17 cellular contexts compared by ENCODE assay signal in genomic region chr1:181643631-181644030, GRCh38.
DNase-seq lines count a peak whose midpoint lies in the region; FAIRE-seq and TF ChIP-seq lines count a peak whose summit lies in the region.
"Had no signal": no experiment of that assay in that cellular context is flagged by ENCODE, and none has a peak within 500 bp of the region (broad histone marks: within the 10 kb centered on the region; RNA-seq: fewer than 3 reads in every experiment).

No MANE protein-coding gene starts in this region.

- peak overlapping the region; percentile 53 for H4K8ac ChIP-seq in H1 (ENCODE audit: extremely low read depth, insufficient read depth, low read length)

- H4K91ac ChIP-seq in H1 (replicated peaks; ENCODE audit: insufficient read length, low read length): no peak overlapping the region

- TF ChIP-seq CTCF in GM13976 (IDR thresholded peaks at IDR 0.05; ENCODE audit: borderline replicate concordance, control extremely low read depth, extremely low read depth, insufficient read depth, missing control alignments) (no peak), H1 (IDR thresholded peaks at IDR 0.05; ENCODE audit: control extremely low read depth in 1 of 3, insufficient read depth in 1 of 3, low read depth in 1 of 3, low read length in 3 of 3) (no peak), mammary epithelial cell (conservative IDR thresholded peaks at IDR 0.05 in 1 of 2, IDR thresholded peaks at IDR 0.05 in 1 of 2; ENCODE audit: extremely low read depth in 1 of 2, insufficient read depth in 1 of 2, low read depth in 1 of 2, low read length in 2 of 2) (no peak), nephron progenitor cell (IDR thresholded peaks at IDR 0.05) (no peak)

- H3K79me1 ChIP-seq in H1 (ENCODE audit: low read depth, low read length): no peaks in the 10 kb centered on the region

- peaks cover 11% of the 10 kb centered on the region for H3K4me1 Mint-ChIP-seq in nephron progenitor cell
- H3K4me1 Mint-ChIP-seq: B cell, IgD-negative memory B cell had no signal

- H3K4ac ChIP-seq in H1 (replicated peaks; ENCODE audit: insufficient read length, low read depth, low read length): no peak overlapping the region

- no peak overlapping the region for H3K27ac Mint-ChIP-seq in nephron progenitor cell
- H3K27ac Mint-ChIP-seq: B cell; CD4-positive, alpha-beta T cell; IgD-negative memory B cell had no signal

- H3K4me3 ChIP-seq in MG63 (no peak overlapping the region), H1 (ENCODE audit: extremely low read depth in 1 of 4, insufficient read depth in 2 of 4, low read depth in 3 of 4, low read length in 4 of 4) (no peak overlapping the region), skeletal muscle tissue (ENCODE audit: low read length in 3 of 3) (no peak overlapping the region), mammary epithelial cell (replicated peaks in 1 of 3; ENCODE audit: insufficient read depth in 1 of 3, low read depth in 2 of 3, low read length in 3 of 3) (no peak overlapping the region)

- H3K9ac ChIP-seq in H1 (replicated peaks in 1 of 4; ENCODE audit: extremely low read depth in 1 of 4, low read depth in 3 of 4, low read length in 3 of 4) (no peak overlapping the region), skeletal muscle tissue (ENCODE audit: low read depth in 1 of 3, low read length in 3 of 3) (no peak overlapping the region), mammary epithelial cell (ENCODE audit: insufficient read depth, low read length) (no peak overlapping the region)

- TF ChIP-seq RAD21 in H1 (IDR thresholded peaks at IDR 0.05 in 1 of 2, conservative IDR thresholded peaks at IDR 0.05 in 1 of 2; ENCODE audit: low read depth in 2 of 2, low read length in 2 of 2): no peak

- in situ Hi-C loops in GM13976 (cut with MboI; ENCODE audit: low sequenced_read_pairs, unreplicated experiment) (no loop called here), mammary epithelial cell (cut with MboI; ENCODE audit: low sequenced_read_pairs in 2 of 2) (no loop called here)

- no peak overlapping the region for H2BK20ac ChIP-seq in H1 (ENCODE audit: low read length)

- no peak overlapping the region for H4K5ac ChIP-seq in H1 (ENCODE audit: insufficient read length, low read depth, low read length)

- no peak for TF ChIP-seq EP300 in H1 (IDR thresholded peaks at IDR 0.05; ENCODE audit: borderline replicate concordance in 1 of 2, low read depth in 2 of 2, low read length in 2 of 2)

- dilution Hi-C loops in mammary epithelial cell (cut with HindIII; ENCODE audit: low sequenced_read_pairs): no loop called here

- no peak overlapping the region for H3K27ac ChIP-seq in H1 (ENCODE audit: low read depth, low read length)
- H3K27ac ChIP-seq in skeletal muscle tissue (ENCODE audit: low read depth, low read length): peak overlapping the region; percentile 30
- no peak overlapping the region for H3K27ac ChIP-seq in mammary epithelial cell (ENCODE audit: insufficient read depth, low read depth, low read length)

- H2BK15ac ChIP-seq in H1 (ENCODE audit: low read length): no peak overlapping the region

- H3K18ac ChIP-seq in H1 (ENCODE audit: extremely low read depth, low read length): no peak overlapping the region

- CTCF ChIA-PET in H1 (lab: Charles Lee; ENCODE audit: partially characterized antibody): no interaction called here
- CTCF ChIA-PET in mammary epithelial cell (lab: Charles Lee; ENCODE audit: low non-redundant PET): no interaction called here

- intact Hi-C loops in mammary epithelial cell (cut with micrococcal nuclease): no loop called here

- H2AK5ac ChIP-seq in H1 (ENCODE audit: low read depth, low read length): no peak overlapping the region

- H3K23ac ChIP-seq in H1 (ENCODE audit: insufficient read length): no peak overlapping the region

- POLR2A ChIA-PET in H1 (lab: Charles Lee; ENCODE audit: partially characterized antibody): no interaction called here

- H3K27me3 ChIP-seq in MG63: peaks cover 17% of the 10 kb centered on the region
- H3K27me3 ChIP-seq in H1 (replicated peaks in 1 of 4; ENCODE audit: control insufficient read depth in 3 of 4, extremely low read depth in 1 of 4, insufficient read depth in 3 of 4, low read length in 3 of 4): no peaks in the 10 kb centered on the region
- peaks cover 0 to 11% (median 0%) of the 10 kb centered on the region in 3 donors for H3K27me3 ChIP-seq in skeletal muscle tissue (ENCODE audit: control insufficient read depth in 3 of 3, insufficient read depth in 3 of 3, low read length in 3 of 3)
- H3K27me3 ChIP-seq in mammary epithelial cell (ENCODE audit: insufficient read depth, low read length): peaks cover 4% of the 10 kb centered on the region

- H2AFZ ChIP-seq in H1 (ENCODE audit: low read length): no peak overlapping the region
- H2AFZ ChIP-seq in mammary epithelial cell (ENCODE audit: low read depth, low read length): no peak overlapping the region

- no peaks in the 10 kb centered on the region for H4K20me1 ChIP-seq in H1 (replicated peaks in 1 of 2; ENCODE audit: control insufficient read depth in 1 of 2, insufficient read depth in 2 of 2, low read length in 2 of 2)
- no peaks in the 10 kb centered on the region for H4K20me1 ChIP-seq in mammary epithelial cell (ENCODE audit: insufficient read depth, low read length)

- H3K23me2 ChIP-seq in H1 (ENCODE audit: low read depth, low read length): no peaks in the 10 kb centered on the region

- H3K14ac ChIP-seq in H1 (ENCODE audit: insufficient read length): no peak overlapping the region

- WGBS in H1 (ENCODE audit: extremely low coverage in 1 of 2, insufficient coverage in 1 of 2, insufficient read length in 1 of 2, insufficient replicate concordance in 2 of 2, low coverage in 1 of 2, low lambda C conversion rate in 2 of 2, missing lambda C conversion rate in 1 of 2), 2 experiments: 56% methylated on average over 3 of the region's 3 CpGs; no CpG with 5 or more reads in 1 of the 2 experiments
- 35% methylated on average over 3 of the region's 3 CpGs for WGBS in mammary epithelial cell (ENCODE audit: low coverage, missing lambda C conversion rate)

- H2BK120ac ChIP-seq in H1 (replicated peaks; ENCODE audit: low read depth, low read length): no peak overlapping the region

- H3K9me3 ChIP-seq in MG63 (no peaks in the 10 kb centered on the region), H1 (ENCODE audit: insufficient read depth in 2 of 2, low read depth in 1 of 2, low read length in 1 of 2) (no peaks in the 10 kb centered on the region), skeletal muscle tissue (ENCODE audit: control insufficient read depth in 3 of 3, low read length in 3 of 3) (peaks cover 0 to 4% (median 0%) of the 10 kb centered on the region in 3 donors), mammary epithelial cell (replicated peaks; ENCODE audit: insufficient read depth, low read length) (no peaks in the 10 kb centered on the region)

- H3K36me3 ChIP-seq in MG63: no peaks in the 10 kb centered on the region
- no peaks in the 10 kb centered on the region for H3K36me3 ChIP-seq in H1 (ENCODE audit: control insufficient read depth in 2 of 4, insufficient read depth in 4 of 4, low read length in 3 of 4)
- no peaks in the 10 kb centered on the region for H3K36me3 ChIP-seq in skeletal muscle tissue (ENCODE audit: control insufficient read depth in 3 of 3, insufficient read depth in 3 of 3, low read length in 3 of 3)
- no peaks in the 10 kb centered on the region for H3K36me3 ChIP-seq in mammary epithelial cell (ENCODE audit: insufficient read depth, low read length)

- no peak overlapping the region for H2BK12ac ChIP-seq in H1 (ENCODE audit: low read depth, low read length)

- peaks cover 0 to 2% (median 0%) of the 10 kb centered on the region in 4 experiments; a peak in 1 of 7 replicates for H3K4me1 ChIP-seq in H1 (replicated peaks in 1 of 4; ENCODE audit: control insufficient read depth in 3 of 4, insufficient read depth in 4 of 4, low read length in 3 of 4)
- peaks cover 0 to 12% (median 4%) of the 10 kb centered on the region in 3 donors for H3K4me1 ChIP-seq in skeletal muscle tissue (ENCODE audit: control insufficient read depth in 3 of 3, insufficient read depth in 3 of 3, low read length in 3 of 3)
- peaks cover 8% of the 10 kb centered on the region for H3K4me1 ChIP-seq in mammary epithelial cell (ENCODE audit: insufficient read depth, low read length)

- H3K27me3 Mint-ChIP-seq in nephron progenitor cell (ENCODE audit: low read depth, poor library complexity): peaks cover 47% of the 10 kb centered on the region

- no peak overlapping the region for H2BK5ac ChIP-seq in H1 (ENCODE audit: low read depth, low read length)

- H3K36me3 Mint-ChIP-seq in nephron progenitor cell (ENCODE audit: low read depth): no peaks in the 10 kb centered on the region
- H3K36me3 Mint-ChIP-seq: IgD-negative memory B cell had no signal

- H3K79me2 ChIP-seq in H1 (ENCODE audit: control insufficient read depth in 1 of 2, insufficient read depth in 2 of 2, low read length in 2 of 2): no peaks in the 10 kb centered on the region
- H3K79me2 ChIP-seq in mammary epithelial cell (ENCODE audit: insufficient read depth, low read length): no peaks in the 10 kb centered on the region

- no TSS peak for BruUV-seq in mammary epithelial cell (replicated peaks; lab: Mats Ljungman, UMichigan)

- no peak for TF ChIP-seq POLR2A in H1 (IDR thresholded peaks at IDR 0.05; ENCODE audit: control extremely low read depth in 1 of 2, low read depth in 2 of 2, low read length in 2 of 2)

- H3K4me2 ChIP-seq in H1 (ENCODE audit: insufficient read depth in 1 of 2, low read depth in 2 of 2, low read length in 2 of 2) (no peak overlapping the region), mammary epithelial cell (ENCODE audit: insufficient read depth, low read depth, low read length) (no peak overlapping the region)

- H3K9me3 Mint-ChIP-seq in nephron progenitor cell: no peaks in the 10 kb centered on the region
- H3K9me3 Mint-ChIP-seq: CD4-positive, alpha-beta T cell; IgD-negative memory B cell had no signal

- no peak overlapping the region for H3K56ac ChIP-seq in H1 (replicated peaks; ENCODE audit: insufficient read length, low read depth, low read length)

- DNase-seq in GM13976 (ENCODE audit: low spot score) (peak; percentile 39), MG63 (peak; percentile 30), H1 (ENCODE audit: low read depth in 1 of 2, low spot score in 2 of 2) (no peak), mammary epithelial cell (no peak), nephron progenitor cell (no peak)
- no peak for DNase-seq in effector CD8-positive, alpha-beta T cell (lab: John Stamatoyannopoulos, UW)
- DNase-seq: CD4-positive, alpha-beta T cell; DMS153; DMS79 treated with DMSO at 0.1 percent for 48 hours; EL; KG1 had no signal

- no peak for FAIRE-seq in H1 (lab: Jason Lieb, UNC)
- FAIRE-seq: A204.1, G401.6, H54 had no signal

- no peak overlapping the region for H3K4me3 Mint-ChIP-seq in nephron progenitor cell
- H3K4me3 Mint-ChIP-seq: B cell; CD4-positive, alpha-beta T cell; IgD-negative memory B cell had no signal

TF ChIP-seq in H1, 55 proteins besides CTCF, POLR2A, EP300 and RAD21:
- TF ChIP-seq RXRA (IDR thresholded peaks at IDR 0.05; ENCODE audit: insufficient read depth, low read depth, low read length) (no peak), GTF2F1 (IDR thresholded peaks at IDR 0.05; ENCODE audit: borderline replicate concordance, low read depth, low read length) (no peak), KDM1A (IDR thresholded peaks at IDR 0.05; ENCODE audit: borderline replicate concordance, low read length) (no peak)
TF ChIP-seq in H1: peak in this region for 0.

Comparison
In these comparisons a context has a peak if more than half of its experiments do, and no peak if none do; other contexts are left out.
1. DNase-seq: peak in GM13976 (single experiment) and MG63 (single experiment); none in H1 (0 of 2), mammary epithelial cell (single experiment), nephron progenitor cell (single experiment) and effector CD8-positive, alpha-beta T cell (single experiment).